ENCODE assay signal across 8 cellular contexts in genomic region chr5:131285637-131286399, GRCh38. TPM values are rescaled to one million over a fixed set of nuclear protein-coding genes. Genes with fewer than 3 reads are reported as not detected.
DNase-seq lines count a peak whose midpoint lies in the region; ATAC-seq and TF ChIP-seq lines count a peak whose summit lies in the region.

No MANE protein-coding gene starts in this region.

- intact Hi-C loops in activated naive CD4-positive, alpha-beta T cell treated with anti-CD3 and anti-CD28 coated beads for 36 hours (cut with micrococcal nuclease) = loop anchor here (10.0 kb wide), 1 partner anchor 809 kb away; no protein-coding TSS in a partner anchor
- intact Hi-C loops in sigmoid colon (cut with DNase I) = no loop called here

- 47 to 84% methylated on average over 1 of the region's 1 CpG for WGBS in sigmoid colon, 2 donors

- H3K27ac Mint-ChIP-seq in activated naive CD4-positive, alpha-beta T cell treated with anti-CD3 and anti-CD28 coated beads for 36 hours = peak overlapping the region; percentile 85
- peak overlapping the region; percentile 73 to 74 for H3K27ac Mint-ChIP-seq in activated naive CD4-positive, alpha-beta T cell treated with anti-CD3 and anti-CD28 coated beads, Interleukin-2, amount 50 U/mL, for 72 hours
- no peak overlapping the region for H3K27ac Mint-ChIP-seq in stimulated activated naive B cell treated with anti-CD40 and anti-IgM and Interleukin-4, amounts not matched to agents 10 μg/mL and 1 μg/mL and 100 μg/mL, for 72 hours

- no peaks in the 10 kb centered on the region for H3K36me3 ChIP-seq in sigmoid colon

- H3K4me1 Mint-ChIP-seq in activated naive CD4-positive, alpha-beta T cell treated with anti-CD3 and anti-CD28 coated beads for 36 hours (ENCODE audit: low read depth) = peaks cover 84% of the 10 kb centered on the region
- peaks cover 31 to 62% of the 10 kb centered on the region in 2 donors for H3K4me1 Mint-ChIP-seq in stimulated activated naive B cell treated with anti-CD40 and anti-IgM and Interleukin-4, amounts not matched to agents 10 μg/mL and 1 μg/mL and 100 μg/mL, for 72 hours

- H3K27me3 ChIP-seq in sigmoid colon = no peaks in the 10 kb centered on the region

- peaks cover 0 to 12% (median 7%) of the 10 kb centered on the region in 4 donors for H3K4me1 ChIP-seq in sigmoid colon

- H3K4me3 ChIP-seq in sigmoid colon = no peak overlapping the region

- peaks cover 35% of the 10 kb centered on the region for H3K36me3 Mint-ChIP-seq in activated naive CD4-positive, alpha-beta T cell treated with anti-CD3 and anti-CD28 coated beads for 36 hours (ENCODE audit: low read depth)
- peaks cover 10 to 25% of the 10 kb centered on the region in 2 donors for H3K36me3 Mint-ChIP-seq in activated naive CD4-positive, alpha-beta T cell treated with anti-CD3 and anti-CD28 coated beads, Interleukin-2, amount 50 U/mL, for 72 hours
- peaks cover 21 to 22% of the 10 kb centered on the region in 2 donors for H3K36me3 Mint-ChIP-seq in stimulated activated naive B cell treated with anti-CD40 and anti-IgM and Interleukin-4, amounts not matched to agents 10 μg/mL and 1 μg/mL and 100 μg/mL, for 72 hours

- no peak for TF ChIP-seq EP300 in sigmoid colon (IDR thresholded peaks at IDR 0.05)

- no peak for TF ChIP-seq POLR2A in sigmoid colon (IDR thresholded peaks at IDR 0.05)

- no peaks in the 10 kb centered on the region for H3K27me3 Mint-ChIP-seq in activated naive CD4-positive, alpha-beta T cell treated with anti-CD3 and anti-CD28 coated beads for 36 hours (ENCODE audit: low read depth)
- H3K27me3 Mint-ChIP-seq in stimulated activated naive B cell treated with anti-CD40 and anti-IgM and Interleukin-4, amounts not matched to agents 10 μg/mL and 1 μg/mL and 100 μg/mL, for 72 hours = no peaks in the 10 kb centered on the region

- CTCF ChIA-PET in activated naive CD4-positive, alpha-beta T cell treated with anti-CD3 and anti-CD28 coated beads for 36 hours (lab: Charles Lee) = interaction anchor here (0.6 to 1.6 kb wide), 11 partner anchors 8 to 211 kb away, joined by 3 to 7 read pairs (median 6); no protein-coding TSS in a partner anchor

- no peaks in the 10 kb centered on the region for H3K9me3 Mint-ChIP-seq in activated naive CD4-positive, alpha-beta T cell treated with anti-CD3 and anti-CD28 coated beads for 36 hours
- H3K9me3 Mint-ChIP-seq in activated naive CD4-positive, alpha-beta T cell treated with anti-CD3 and anti-CD28 coated beads, Interleukin-2, amount 50 U/mL, for 72 hours = no peaks in the 10 kb centered on the region
- no peaks in the 10 kb centered on the region for H3K9me3 Mint-ChIP-seq in stimulated activated naive B cell treated with anti-CD40 and anti-IgM and Interleukin-4, amounts not matched to agents 10 μg/mL and 1 μg/mL and 100 μg/mL, for 72 hours

- no peak for TF ChIP-seq CTCF in sigmoid colon (IDR thresholded peaks at IDR 0.05)

- H3K27ac ChIP-seq in sigmoid colon = no peak overlapping the region

- H3K4me3 Mint-ChIP-seq in activated naive CD4-positive, alpha-beta T cell treated with anti-CD3 and anti-CD28 coated beads for 36 hours = peak overlapping the region; percentile 18
- H3K4me3 Mint-ChIP-seq in stimulated activated naive B cell treated with anti-CD40 and anti-IgM and Interleukin-4, amounts not matched to agents 10 μg/mL and 1 μg/mL and 100 μg/mL, for 72 hours = no peak overlapping the region

- ATAC-seq in HG02973 (IDR thresholded peaks at IDR 0.05; ENCODE audit: unreplicated experiment) = peak; percentile 35
- ATAC-seq in activated naive CD4-positive, alpha-beta T cell treated with anti-CD3 and anti-CD28 coated beads, Interleukin-2, amount 50 U/mL, for 72 hours = peak; percentile 22 to 37
- peak; percentile 24 to 33 for ATAC-seq in stimulated activated naive B cell treated with anti-CD40 and anti-IgM and Interleukin-4, amounts not matched to agents 10 μg/mL and 1 μg/mL and 100 μg/mL, for 72 hours (replicated peaks)

- DNase-seq in activated naive CD4-positive, alpha-beta T cell treated with anti-CD3 and anti-CD28 coated beads for 36 hours = no peak
- DNase-seq in activated naive CD4-positive, alpha-beta T cell treated with anti-CD3 and anti-CD28 coated beads, Interleukin-2, amount 50 U/mL, for 16 hours = no peak
- no peak for DNase-seq in activated naive CD4-positive, alpha-beta T cell treated with anti-CD3 and anti-CD28 coated beads, Interleukin-2, amount 50 U/mL, for 72 hours (ENCODE audit: low spot score in 2 of 2)
- DNase-seq in stimulated activated naive B cell treated with anti-CD40 and anti-IgM and Interleukin-4, amounts not matched to agents 10 μg/mL and 1 μg/mL and 100 μg/mL, for 72 hours = no peak
- DNase-seq in NCI-H1694 treated with DMSO at 0.1 percent for 48 hours (lab: John Stamatoyannopoulos, UW) (no peak), inferior parietal cortex (ENCODE audit: extremely low spot score) (no peak), sigmoid colon (no peak)

- H3K9me3 ChIP-seq in sigmoid colon = no peaks in the 10 kb centered on the region

RNA-seq across cellular contexts. Expression of gene CDC42SE2, which starts 22.0 kb away (rescaled TPM):
- 100 to 1,000 TPM; 106 to 108 TPM for total RNA-seq in activated naive CD4-positive, alpha-beta T cell treated with anti-CD3 and anti-CD28 coated beads for 36 hours
- 100 to 1,000 TPM in 1 of 2 donors, 10 to 100 TPM in 1; 84.6 to 102 TPM for total RNA-seq in activated naive CD4-positive, alpha-beta T cell treated with anti-CD3 and anti-CD28 coated beads, Interleukin-2, amount 50 U/mL, for 72 hours
- 10 to 100 TPM; 24.1 to 33.2 (median 28.6) TPM for total RNA-seq in sigmoid colon
- polyA plus RNA-seq in sigmoid colon = 100 to 1,000 TPM in 1 of 3 donors, 10 to 100 TPM in 2; 67.1 to 109 (median 74.5) TPM
